In genomic region chr19:53511933-53512374, GRCh38 we compare ENCODE assay signal across 8 cellular contexts. TPM values are rescaled to one million over a fixed set of nuclear protein-coding genes. Genes with fewer than 3 reads are reported as not detected.
DNase-seq lines count a peak whose midpoint lies in the region; ATAC-seq and TF ChIP-seq lines count a peak whose summit lies in the region.

No MANE protein-coding gene starts in this region.

- H3K4me2 ChIP-seq in PC-9 = no peak overlapping the region

- H3K27ac Mint-ChIP-seq in T-helper 2 cell treated with Interferon-gamma antibody and Interleukin-4, amounts not matched to agents 5 μg/mL and 100 μg/mL, for 36 hours = no peak overlapping the region
- H3K27ac Mint-ChIP-seq in activated naive CD4-positive, alpha-beta T cell treated with anti-CD3 and anti-CD28 coated beads, Interleukin-2, amount 10 ng/mL, durations not matched to agents 7 days and 5 days = no peak overlapping the region

- H3K9me3 ChIP-seq in PC-9 (ENCODE audit: insufficient read depth, low read depth) (no peaks in the 10 kb centered on the region), psoas muscle (no peaks in the 10 kb centered on the region)

- H3K4me1 Mint-ChIP-seq in T-helper 2 cell treated with Interferon-gamma antibody and Interleukin-4, amounts not matched to agents 5 μg/mL and 100 μg/mL, for 36 hours (ENCODE audit: low read depth) = peaks cover 1% of the 10 kb centered on the region
- H3K4me1 Mint-ChIP-seq in activated naive CD4-positive, alpha-beta T cell treated with anti-CD3 and anti-CD28 coated beads, Interleukin-2, amount 10 ng/mL, durations not matched to agents 7 days and 5 days = no peaks in the 10 kb centered on the region

- POLR2A ChIA-PET in PC-9 (lab: Charles Lee; ENCODE audit: unreplicated experiment) = interaction anchor here (0.5 kb wide), 1 partner anchor 924 kb away, joined by 3 read pairs; no protein-coding TSS in a partner anchor

- no peaks in the 10 kb centered on the region for H3F3A ChIP-seq in PC-9 (ENCODE audit: insufficient read depth, low read depth)

- intact Hi-C loops in PC-9 (cut with micrococcal nuclease; ENCODE audit: unreplicated experiment) (loop anchor here (10.0 kb wide), 1 partner anchor 77 kb away; the partner anchor contains the start of gene ZNF761), head of caudate nucleus (cut with DNase I) (loop anchor here (5.0 to 10.0 kb wide), 2 partner anchors 85 to 317 kb away; partner anchors contain the start of gene ZNF665), psoas muscle (cut with DNase I) (no loop called here)

- no TSS peak for BruUV-seq in PC-9 (replicated peaks; lab: Mats Ljungman, UMichigan)

- H2AFZ ChIP-seq in PC-9 = no peak overlapping the region

- H3K27ac ChIP-seq in PC-9 = no peak overlapping the region
- no peak overlapping the region for H3K27ac ChIP-seq in psoas muscle

- ATAC-seq in psoas muscle = peak in 2 of 4 donors; percentile 56 to 62
- ATAC-seq in GM18520 (IDR thresholded peaks at IDR 0.05; ENCODE audit: unreplicated experiment) = no peak
- ATAC-seq in HG03457 (IDR thresholded peaks at IDR 0.05; ENCODE audit: unreplicated experiment) = no peak

- no peaks in the 10 kb centered on the region for H3K27me3 Mint-ChIP-seq in T-helper 2 cell treated with Interferon-gamma antibody and Interleukin-4, amounts not matched to agents 5 μg/mL and 100 μg/mL, for 36 hours (ENCODE audit: low read depth)
- H3K27me3 Mint-ChIP-seq in activated naive CD4-positive, alpha-beta T cell treated with anti-CD3 and anti-CD28 coated beads, Interleukin-2, amount 10 ng/mL, durations not matched to agents 7 days and 5 days = no peaks in the 10 kb centered on the region

- no peaks in the 10 kb centered on the region for H4K20me1 ChIP-seq in PC-9 (ENCODE audit: insufficient read depth)

- H3K4me1 ChIP-seq in PC-9 (replicated peaks; ENCODE audit: insufficient read depth) (no peaks in the 10 kb centered on the region), psoas muscle (no peaks in the 10 kb centered on the region)

- no peak overlapping the region for H3K4me3 ChIP-seq in PC-9
- H3K4me3 ChIP-seq in psoas muscle = no peak overlapping the region

- peak; percentile 69 for TF ChIP-seq CTCF in PC-9 (conservative IDR thresholded peaks at IDR 0.05)
- peak; percentile 49 for TF ChIP-seq CTCF in psoas muscle (IDR thresholded peaks at IDR 0.05)

- H3K36me3 Mint-ChIP-seq in T-helper 2 cell treated with Interferon-gamma antibody and Interleukin-4, amounts not matched to agents 5 μg/mL and 100 μg/mL, for 36 hours (ENCODE audit: low read depth) = no peaks in the 10 kb centered on the region
- H3K36me3 Mint-ChIP-seq in activated naive CD4-positive, alpha-beta T cell treated with anti-CD3 and anti-CD28 coated beads, Interleukin-2, amount 10 ng/mL, durations not matched to agents 7 days and 5 days = no peaks in the 10 kb centered on the region

- H3K36me3 ChIP-seq in PC-9 (ENCODE audit: low read depth) (no peaks in the 10 kb centered on the region), psoas muscle (ENCODE audit: insufficient read depth in 1 of 2, low read depth in 1 of 2) (no peaks in the 10 kb centered on the region)

- H3K9me2 ChIP-seq in PC-9 (ENCODE audit: insufficient read depth) = no peaks in the 10 kb centered on the region

- no peak overlapping the region for H3K4me3 Mint-ChIP-seq in T-helper 2 cell treated with Interferon-gamma antibody and Interleukin-4, amounts not matched to agents 5 μg/mL and 100 μg/mL, for 36 hours
- no peak overlapping the region for H3K4me3 Mint-ChIP-seq in activated naive CD4-positive, alpha-beta T cell treated with anti-CD3 and anti-CD28 coated beads, Interleukin-2, amount 10 ng/mL, durations not matched to agents 7 days and 5 days

- H3K79me2 ChIP-seq in PC-9 (ENCODE audit: low read depth) = no peaks in the 10 kb centered on the region

- H3K27me3 ChIP-seq in PC-9 (ENCODE audit: insufficient read depth, low read depth) (no peaks in the 10 kb centered on the region), psoas muscle (ENCODE audit: insufficient read depth in 3 of 3, low read length in 2 of 3) (peaks cover 0 to 4% (median 2%) of the 10 kb centered on the region in 3 donors)

- H3K9me3 Mint-ChIP-seq in T-helper 2 cell treated with Interferon-gamma antibody and Interleukin-4, amounts not matched to agents 5 μg/mL and 100 μg/mL, for 36 hours = peaks cover 20% of the 10 kb centered on the region
- peaks cover 22% of the 10 kb centered on the region for H3K9me3 Mint-ChIP-seq in activated naive CD4-positive, alpha-beta T cell treated with anti-CD3 and anti-CD28 coated beads, Interleukin-2, amount 10 ng/mL, durations not matched to agents 7 days and 5 days

- DNase-seq in T-helper 2 cell (peak in 3 of 5 experiments; percentile 16 to 29 (median 22)), PC-9 (peak; percentile 29 to 44), head of caudate nucleus (peak in 40 of 42 donors; percentile 12 to 81 (median 47)), psoas muscle (peak; percentile 45 to 63)
- no peak for DNase-seq in T-helper 2 cell treated with Interferon-gamma antibody and Interleukin-4, amounts not matched to agents 5 μg/mL and 100 μg/mL, for 36 hours (ENCODE audit: low spot score)
- peak; percentile 48 for DNase-seq in activated naive CD4-positive, alpha-beta T cell treated with anti-CD3 and anti-CD28 coated beads, Interleukin-2, amount 10 ng/mL, durations not matched to agents 7 days and 5 days

- CTCF ChIA-PET in PC-9 (lab: Charles Lee) = no interaction called here
- CTCF ChIA-PET in activated naive CD4-positive, alpha-beta T cell treated with anti-CD3 and anti-CD28 coated beads, Interleukin-2, amount 10 ng/mL, durations not matched to agents 7 days and 5 days (lab: Charles Lee) = no interaction called here

- WGBS in psoas muscle, 3 donors = 35 to 41% (median 38%) methylated on average over 10 to 11 of the region's 11 CpGs

RNA-seq across cellular contexts. Expression of gene ZNF331, which starts 26.0 kb away (rescaled TPM):
- 39.2 and 51.6 TPM in 2 replicates for total RNA-seq in PC-9 (2021)
- 10 to 100 TPM in 1 of 4 donors, 1 to 10 TPM in 3; 4.8 to 10.3 (median 8.8) TPM for total RNA-seq in psoas muscle
- 10 to 100 TPM in 1 of 3 donors, 1 to 10 TPM in 2; 3.8 to 29.0 (median 8.7) TPM for polyA plus RNA-seq in psoas muscle

RNA-seq across cellular contexts. Expression of gene ZNF813, which starts 44.4 kb away (rescaled TPM):
- total RNA-seq in PC-9 (2021) (6.1 and 6.3 TPM in 2 replicates), psoas muscle (1 to 10 TPM in 2 of 4 donors, under 1 TPM in 2; 0.42 to 1.7 (median 0.95) TPM)
- polyA plus RNA-seq in psoas muscle = 1 to 10 TPM in 1 of 3 donors, under 1 TPM in 2; 0.31 to 1.1 (median 0.99) TPM

Comparison
In these comparisons a context has a peak if more than half of its experiments do, and no peak if none do; other contexts are left out.
1. intact Hi-C loops: an anchor here in PC-9 (10.0 kb wide) and head of caudate nucleus (5.0 to 10.0 kb wide); none called in psoas muscle.